1 cellular context compared by ENCODE assay signal in the genomic region with DNA sequence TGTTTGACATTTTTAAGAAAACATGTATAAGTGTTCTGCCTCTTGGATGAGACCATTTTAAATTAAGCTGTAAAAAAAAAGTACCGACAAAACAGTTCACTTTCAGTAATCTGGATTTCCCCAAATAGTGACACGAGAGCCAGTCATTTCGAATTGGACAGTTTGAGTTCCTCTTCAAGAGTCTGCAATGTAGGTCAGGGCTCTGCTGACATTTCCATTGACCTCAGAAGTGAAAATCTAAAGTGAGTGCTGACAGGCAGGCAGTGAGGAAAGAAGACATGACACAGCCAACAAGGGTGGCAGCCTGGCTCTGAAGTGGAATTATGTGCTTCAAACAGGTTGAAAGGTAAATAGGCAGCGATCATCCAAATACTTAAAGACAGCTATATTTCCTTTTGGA.
A peak's percentile ranks its signal among the peaks of the same experiment; 100 is the strongest.
TF ChIP-seq lines count a peak whose summit lies in the region.

A gene with protein sequence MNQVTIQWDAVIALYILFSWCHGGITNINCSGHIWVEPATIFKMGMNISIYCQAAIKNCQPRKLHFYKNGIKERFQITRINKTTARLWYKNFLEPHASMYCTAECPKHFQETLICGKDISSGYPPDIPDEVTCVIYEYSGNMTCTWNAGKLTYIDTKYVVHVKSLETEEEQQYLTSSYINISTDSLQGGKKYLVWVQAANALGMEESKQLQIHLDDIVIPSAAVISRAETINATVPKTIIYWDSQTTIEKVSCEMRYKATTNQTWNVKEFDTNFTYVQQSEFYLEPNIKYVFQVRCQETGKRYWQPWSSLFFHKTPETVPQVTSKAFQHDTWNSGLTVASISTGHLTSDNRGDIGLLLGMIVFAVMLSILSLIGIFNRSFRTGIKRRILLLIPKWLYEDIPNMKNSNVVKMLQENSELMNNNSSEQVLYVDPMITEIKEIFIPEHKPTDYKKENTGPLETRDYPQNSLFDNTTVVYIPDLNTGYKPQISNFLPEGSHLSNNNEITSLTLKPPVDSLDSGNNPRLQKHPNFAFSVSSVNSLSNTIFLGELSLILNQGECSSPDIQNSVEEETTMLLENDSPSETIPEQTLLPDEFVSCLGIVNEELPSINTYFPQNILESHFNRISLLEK (plus strand): TSS at position 259 of the 400 bp plus-strand sequence. CDS start 1,667 bp downstream, outside the sequence.

TF ChIP-seq in GM12878, 131 proteins besides CTCF, POLR2A, EP300 and RAD21 (continued from another document and continues in another):
- TF ChIP-seq KAT2A (conservative IDR thresholded peaks at IDR 0.05; ENCODE audit: control insufficient read depth, low read depth, low read length) (no peak), HDGF (IDR thresholded peaks at IDR 0.05) (0 out of 2 replicates have a peak, but pooled peaks have one; percentile 45), BHLHE40 (IDR thresholded peaks at IDR 0.05; ENCODE audit: borderline replicate concordance in 1 of 2, low read depth in 2 of 2, low read length in 1 of 2) (peak; percentile 81 to 87), SMAD1 (IDR thresholded peaks at IDR 0.05; ENCODE audit: low read depth, partially characterized antibody) (peak; percentile 42), FOXM1 (IDR thresholded peaks at IDR 0.05; ENCODE audit: low read depth, low read length) (peak; percentile 93), PBX3 (IDR thresholded peaks at IDR 0.05; ENCODE audit: insufficient replicate concordance, low read depth, low read length) (peak; percentile 70), ZBED1 (IDR thresholded peaks at IDR 0.05; ENCODE audit: borderline replicate concordance) (peak; percentile 65; the same call in 1 of the 2 replicates), MEF2B (IDR thresholded peaks at IDR 0.05; ENCODE audit: partially characterized antibody, poor library complexity, severe bottlenecking) (peak; percentile 64), RB1 (IDR thresholded peaks at IDR 0.05; ENCODE audit: borderline replicate concordance) (no peak), BACH1 (IDR thresholded peaks at IDR 0.05; ENCODE audit: borderline replicate concordance) (peak; percentile 57; the same call in 1 of the 2 replicates), ETV6 (conservative IDR thresholded peaks at IDR 0.05 in 1 of 2, IDR thresholded peaks at IDR 0.05 in 1 of 2; ENCODE audit: borderline replicate concordance in 1 of 2, low read depth in 1 of 2) (peak in 1 of 2 experiments; percentile 68; a peak in 1 of 4 replicates), CHD2 (IDR thresholded peaks at IDR 0.05; ENCODE audit: borderline replicate concordance, low read depth, low read length) (peak; percentile 60; the same call in 1 of the 2 replicates), LARP7 (IDR thresholded peaks at IDR 0.05) (no peak), ZSCAN29 (IDR thresholded peaks at IDR 0.05) (no peak), TCF12 (IDR thresholded peaks at IDR 0.05; ENCODE audit: low read depth, low read length) (0 out of 2 replicates have a peak, but pooled peaks have one; percentile 40), DPF2 (IDR thresholded peaks at IDR 0.05) (peak; percentile 89), CBFB (IDR thresholded peaks at IDR 0.05; ENCODE audit: low read depth) (peak; percentile 67; the same call in 1 of the 2 replicates), NR2F1 (conservative IDR thresholded peaks at IDR 0.05) (peak; percentile 94), CREB1 (IDR thresholded peaks at IDR 0.05; ENCODE audit: low read depth) (peak; percentile 86), FOXK2 (IDR thresholded peaks at IDR 0.05) (no peak), ZNF622 (IDR thresholded peaks at IDR 0.05) (no peak), IRF4 (IDR thresholded peaks at IDR 0.05; ENCODE audit: low read depth, low read length) (peak; percentile 83; the same call in 1 of the 2 replicates), ATF7 (IDR thresholded peaks at IDR 0.05; ENCODE audit: low read depth) (peak; percentile 80), NRF1 (conservative IDR thresholded peaks at IDR 0.05; ENCODE audit: low read depth, low read length) (no peak), RAD51 (IDR thresholded peaks at IDR 0.05) (0 out of 2 replicates have a peak, but pooled peaks have one; percentile 21), RFX5 (IDR thresholded peaks at IDR 0.05; ENCODE audit: low read depth, low read length) (no peak), IKZF1 (conservative IDR thresholded peaks at IDR 0.05) (peak; percentile 70), IKZF2 (IDR thresholded peaks at IDR 0.05) (peak; percentile 64 to 69; a peak in 2 of 4 replicates), SP1 (IDR thresholded peaks at IDR 0.05; ENCODE audit: low read depth, low read length) (peak; percentile 46), SREBF2 (IDR thresholded peaks at IDR 0.05; ENCODE audit: low read length) (no peak), KDM1A (IDR thresholded peaks at IDR 0.05; ENCODE audit: borderline replicate concordance) (no peak), RCOR1 (conservative IDR thresholded peaks at IDR 0.05; ENCODE audit: low read depth, low read length) (0 out of 2 replicates have a peak, but pooled peaks have one; percentile 28), STAT3 (IDR thresholded peaks at IDR 0.05; ENCODE audit: low read depth, low read length) (peak; percentile 82; the same call in 1 of the 2 replicates), TAF1 (IDR thresholded peaks at IDR 0.05; ENCODE audit: borderline replicate concordance, low read depth, low read length) (0 out of 2 replicates have a peak, but pooled peaks have one; percentile 55), JUND (IDR thresholded peaks at IDR 0.05; ENCODE audit: low read depth, low read length) (peak; percentile 36; the same call in 1 of the 2 replicates), PML (IDR thresholded peaks at IDR 0.05; ENCODE audit: low read length) (no peak), ESRRA (IDR thresholded peaks at IDR 0.05; ENCODE audit: low read length) (no peak), NFIC (IDR thresholded peaks at IDR 0.05; ENCODE audit: low read depth, low read length) (peak; percentile 92), ZNF384 (IDR thresholded peaks at IDR 0.05; ENCODE audit: borderline replicate concordance, low read depth, low read length) (peak; percentile 78), MXI1 (IDR thresholded peaks at IDR 0.05; ENCODE audit: low read depth, low read length) (0 out of 2 replicates have a peak, but pooled peaks have one; percentile 49), SPI1 (IDR thresholded peaks at IDR 0.05; ENCODE audit: borderline replicate concordance, insufficient read depth, low read depth, low read length) (peak; percentile 80; the same call in 1 of the 2 replicates), CREM (IDR thresholded peaks at IDR 0.05; ENCODE audit: low read depth) (peak; percentile 90), CEBPB (IDR thresholded peaks at IDR 0.05; ENCODE audit: borderline replicate concordance in 1 of 2, low read depth in 2 of 2, low read length in 2 of 2) (0 out of 4 replicates have a peak, but pooled peaks of 1 of the 2 experiments have one; percentile 31), YY1 (IDR thresholded peaks at IDR 0.05; ENCODE audit: low read depth, low read length) (0 out of 2 replicates have a peak, but pooled peaks have one; percentile 36), TCF7 (IDR thresholded peaks at IDR 0.05; ENCODE audit: borderline replicate concordance) (no peak), EED (IDR thresholded peaks at IDR 0.05; ENCODE audit: low read depth) (peak; percentile 64), MTA2 (IDR thresholded peaks at IDR 0.05; ENCODE audit: low read depth) (peak; percentile 80)
- TF ChIP-seq, protein P1, sequence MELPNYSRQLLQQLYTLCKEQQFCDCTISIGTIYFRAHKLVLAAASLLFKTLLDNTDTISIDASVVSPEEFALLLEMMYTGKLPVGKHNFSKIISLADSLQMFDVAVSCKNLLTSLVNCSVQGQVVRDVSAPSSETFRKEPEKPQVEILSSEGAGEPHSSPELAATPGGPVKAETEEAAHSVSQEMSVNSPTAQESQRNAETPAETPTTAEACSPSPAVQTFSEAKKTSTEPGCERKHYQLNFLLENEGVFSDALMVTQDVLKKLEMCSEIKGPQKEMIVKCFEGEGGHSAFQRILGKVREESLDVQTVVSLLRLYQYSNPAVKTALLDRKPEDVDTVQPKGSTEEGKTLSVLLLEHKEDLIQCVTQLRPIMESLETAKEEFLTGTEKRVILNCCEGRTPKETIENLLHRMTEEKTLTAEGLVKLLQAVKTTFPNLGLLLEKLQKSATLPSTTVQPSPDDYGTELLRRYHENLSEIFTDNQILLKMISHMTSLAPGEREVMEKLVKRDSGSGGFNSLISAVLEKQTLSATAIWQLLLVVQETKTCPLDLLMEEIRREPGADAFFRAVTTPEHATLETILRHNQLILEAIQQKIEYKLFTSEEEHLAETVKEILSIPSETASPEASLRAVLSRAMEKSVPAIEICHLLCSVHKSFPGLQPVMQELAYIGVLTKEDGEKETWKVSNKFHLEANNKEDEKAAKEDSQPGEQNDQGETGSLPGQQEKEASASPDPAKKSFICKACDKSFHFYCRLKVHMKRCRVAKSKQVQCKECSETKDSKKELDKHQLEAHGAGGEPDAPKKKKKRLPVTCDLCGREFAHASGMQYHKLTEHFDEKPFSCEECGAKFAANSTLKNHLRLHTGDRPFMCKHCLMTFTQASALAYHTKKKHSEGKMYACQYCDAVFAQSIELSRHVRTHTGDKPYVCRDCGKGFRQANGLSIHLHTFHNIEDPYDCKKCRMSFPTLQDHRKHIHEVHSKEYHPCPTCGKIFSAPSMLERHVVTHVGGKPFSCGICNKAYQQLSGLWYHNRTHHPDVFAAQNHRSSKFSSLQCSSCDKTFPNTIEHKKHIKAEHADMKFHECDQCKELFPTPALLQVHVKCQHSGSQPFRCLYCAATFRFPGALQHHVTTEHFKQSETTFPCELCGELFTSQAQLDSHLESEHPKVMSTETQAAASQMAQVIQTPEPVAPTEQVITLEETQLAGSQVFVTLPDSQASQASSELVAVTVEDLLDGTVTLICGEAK (IDR thresholded peaks at IDR 0.05; ENCODE audit: borderline replicate concordance), result 0 out of 2 replicates have a peak, but pooled peaks have one; percentile 8
- TF ChIP-seq, protein P2, sequence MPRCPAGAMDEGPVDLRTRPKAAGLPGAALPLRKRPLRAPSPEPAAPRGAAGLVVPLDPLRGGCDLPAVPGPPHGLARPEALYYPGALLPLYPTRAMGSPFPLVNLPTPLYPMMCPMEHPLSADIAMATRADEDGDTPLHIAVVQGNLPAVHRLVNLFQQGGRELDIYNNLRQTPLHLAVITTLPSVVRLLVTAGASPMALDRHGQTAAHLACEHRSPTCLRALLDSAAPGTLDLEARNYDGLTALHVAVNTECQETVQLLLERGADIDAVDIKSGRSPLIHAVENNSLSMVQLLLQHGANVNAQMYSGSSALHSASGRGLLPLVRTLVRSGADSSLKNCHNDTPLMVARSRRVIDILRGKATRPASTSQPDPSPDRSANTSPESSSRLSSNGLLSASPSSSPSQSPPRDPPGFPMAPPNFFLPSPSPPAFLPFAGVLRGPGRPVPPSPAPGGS (IDR thresholded peaks at IDR 0.05; ENCODE audit: borderline replicate concordance, insufficient read depth, low read depth, low read length, poor library complexity, severe bottlenecking), result peak; percentile 79
- TF ChIP-seq, protein P3, sequence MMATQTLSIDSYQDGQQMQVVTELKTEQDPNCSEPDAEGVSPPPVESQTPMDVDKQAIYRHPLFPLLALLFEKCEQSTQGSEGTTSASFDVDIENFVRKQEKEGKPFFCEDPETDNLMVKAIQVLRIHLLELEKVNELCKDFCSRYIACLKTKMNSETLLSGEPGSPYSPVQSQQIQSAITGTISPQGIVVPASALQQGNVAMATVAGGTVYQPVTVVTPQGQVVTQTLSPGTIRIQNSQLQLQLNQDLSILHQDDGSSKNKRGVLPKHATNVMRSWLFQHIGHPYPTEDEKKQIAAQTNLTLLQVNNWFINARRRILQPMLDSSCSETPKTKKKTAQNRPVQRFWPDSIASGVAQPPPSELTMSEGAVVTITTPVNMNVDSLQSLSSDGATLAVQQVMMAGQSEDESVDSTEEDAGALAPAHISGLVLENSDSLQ (IDR thresholded peaks at IDR 0.05), result peak; percentile 92
- TF ChIP-seq, protein P4, sequence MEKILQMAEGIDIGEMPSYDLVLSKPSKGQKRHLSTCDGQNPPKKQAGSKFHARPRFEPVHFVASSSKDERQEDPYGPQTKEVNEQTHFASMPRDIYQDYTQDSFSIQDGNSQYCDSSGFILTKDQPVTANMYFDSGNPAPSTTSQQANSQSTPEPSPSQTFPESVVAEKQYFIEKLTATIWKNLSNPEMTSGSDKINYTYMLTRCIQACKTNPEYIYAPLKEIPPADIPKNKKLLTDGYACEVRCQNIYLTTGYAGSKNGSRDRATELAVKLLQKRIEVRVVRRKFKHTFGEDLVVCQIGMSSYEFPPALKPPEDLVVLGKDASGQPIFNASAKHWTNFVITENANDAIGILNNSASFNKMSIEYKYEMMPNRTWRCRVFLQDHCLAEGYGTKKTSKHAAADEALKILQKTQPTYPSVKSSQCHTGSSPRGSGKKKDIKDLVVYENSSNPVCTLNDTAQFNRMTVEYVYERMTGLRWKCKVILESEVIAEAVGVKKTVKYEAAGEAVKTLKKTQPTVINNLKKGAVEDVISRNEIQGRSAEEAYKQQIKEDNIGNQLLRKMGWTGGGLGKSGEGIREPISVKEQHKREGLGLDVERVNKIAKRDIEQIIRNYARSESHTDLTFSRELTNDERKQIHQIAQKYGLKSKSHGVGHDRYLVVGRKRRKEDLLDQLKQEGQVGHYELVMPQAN (conservative IDR thresholded peaks at IDR 0.05), result 0 out of 2 replicates have a peak, but pooled peaks have one; percentile 49
- TF ChIP-seq, protein P5, sequence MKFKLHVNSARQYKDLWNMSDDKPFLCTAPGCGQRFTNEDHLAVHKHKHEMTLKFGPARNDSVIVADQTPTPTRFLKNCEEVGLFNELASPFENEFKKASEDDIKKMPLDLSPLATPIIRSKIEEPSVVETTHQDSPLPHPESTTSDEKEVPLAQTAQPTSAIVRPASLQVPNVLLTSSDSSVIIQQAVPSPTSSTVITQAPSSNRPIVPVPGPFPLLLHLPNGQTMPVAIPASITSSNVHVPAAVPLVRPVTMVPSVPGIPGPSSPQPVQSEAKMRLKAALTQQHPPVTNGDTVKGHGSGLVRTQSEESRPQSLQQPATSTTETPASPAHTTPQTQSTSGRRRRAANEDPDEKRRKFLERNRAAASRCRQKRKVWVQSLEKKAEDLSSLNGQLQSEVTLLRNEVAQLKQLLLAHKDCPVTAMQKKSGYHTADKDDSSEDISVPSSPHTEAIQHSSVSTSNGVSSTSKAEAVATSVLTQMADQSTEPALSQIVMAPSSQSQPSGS (IDR thresholded peaks at IDR 0.05; ENCODE audit: low read length), result peak; percentile 77
- TF ChIP-seq, protein P6, sequence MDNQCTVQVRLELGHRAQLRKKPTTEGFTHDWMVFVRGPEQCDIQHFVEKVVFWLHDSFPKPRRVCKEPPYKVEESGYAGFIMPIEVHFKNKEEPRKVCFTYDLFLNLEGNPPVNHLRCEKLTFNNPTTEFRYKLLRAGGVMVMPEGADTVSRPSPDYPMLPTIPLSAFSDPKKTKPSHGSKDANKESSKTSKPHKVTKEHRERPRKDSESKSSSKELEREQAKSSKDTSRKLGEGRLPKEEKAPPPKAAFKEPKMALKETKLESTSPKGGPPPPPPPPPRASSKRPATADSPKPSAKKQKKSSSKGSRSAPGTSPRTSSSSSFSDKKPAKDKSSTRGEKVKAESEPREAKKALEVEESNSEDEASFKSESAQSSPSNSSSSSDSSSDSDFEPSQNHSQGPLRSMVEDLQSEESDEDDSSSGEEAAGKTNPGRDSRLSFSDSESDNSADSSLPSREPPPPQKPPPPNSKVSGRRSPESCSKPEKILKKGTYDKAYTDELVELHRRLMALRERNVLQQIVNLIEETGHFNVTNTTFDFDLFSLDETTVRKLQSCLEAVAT (IDR thresholded peaks at IDR 0.05), result peak; percentile 72
